In the genomic region with DNA sequence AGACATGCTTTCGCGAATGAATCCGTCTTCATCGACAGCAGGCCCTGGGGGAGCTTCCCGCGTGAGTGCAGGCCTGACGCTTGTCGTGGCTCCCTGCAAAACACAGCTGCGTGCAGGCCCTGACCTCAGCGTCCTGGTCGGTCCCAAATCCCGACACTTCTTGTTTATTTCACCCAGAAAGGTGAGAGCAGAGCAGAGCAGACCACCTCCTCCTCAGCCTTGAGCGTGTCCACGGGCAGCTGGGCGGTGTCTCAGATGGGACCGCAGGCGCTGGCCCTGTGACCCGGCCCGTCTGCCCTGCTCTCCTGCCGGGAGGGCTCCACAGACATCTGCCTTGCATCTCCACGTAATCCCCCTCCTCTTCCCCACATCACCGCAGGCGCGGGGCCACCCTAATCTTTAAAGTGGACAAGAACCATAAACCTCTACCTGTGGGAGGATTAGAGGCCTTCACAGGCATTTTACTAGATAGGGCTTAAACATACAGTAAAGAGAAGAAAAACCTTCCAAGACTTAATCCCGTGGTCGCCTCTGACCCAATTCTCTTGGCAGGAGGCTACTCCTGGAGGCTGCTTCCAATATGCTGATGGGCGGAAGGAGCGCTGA, we compare ENCODE assay signal across 18 cellular contexts. TPM values are rescaled to one million over a fixed set of nuclear protein-coding genes. Genes with fewer than 3 reads are reported as not detected.
DNase-seq lines count a peak whose midpoint lies in the region; ATAC-seq and TF ChIP-seq lines count a peak whose summit lies in the region.
"Had no signal": no experiment of that assay in that cellular context is flagged by ENCODE, and none has a peak within 500 bp of the region (broad histone marks: within the 10 kb centered on the region; RNA-seq: fewer than 3 reads in every experiment).

No MANE protein-coding gene starts in this region.

- no peak overlapping the region for H3K9ac ChIP-seq in OCI-LY1 (ENCODE audit: low read length)
- H3K9ac ChIP-seq: BLaER1 treated with 17β-estradiol and CSF1 and Interleukin-3, amounts not matched to agents 10 nM and 100 nM had no signal

- H3K4me3 ChIP-seq in right atrium auricular region (no peak overlapping the region), OCI-LY1 (ENCODE audit: low read depth, low read length, poor library complexity, severe bottlenecking) (no peak overlapping the region)
- H3K4me3 ChIP-seq: BLaER1 treated with 17β-estradiol and CSF1 and Interleukin-3, amounts not matched to agents 10 nM and 100 nM had no signal

- TF ChIP-seq CTCF in right atrium auricular region (IDR thresholded peaks at IDR 0.05) (no peak), OCI-LY1 (IDR thresholded peaks at IDR 0.05; ENCODE audit: low read length) (no peak)

- ATAC-seq in Right ventricle myocardium inferior = no peak
- no peak for ATAC-seq in memory B cell (ENCODE audit: low read depth)
- no peak for ATAC-seq in activated T-helper 17 cell treated with anti-CD3 and anti-CD28 coated beads, Interleukin-2, amount 50 U/mL, for 72 hours (replicated peaks)
- no peak for ATAC-seq in GM21423 (IDR thresholded peaks at IDR 0.05; ENCODE audit: unreplicated experiment)

- DNase-seq in Right ventricle myocardium inferior (ENCODE audit: missing footprints) (peak; percentile 48), right atrium auricular region (ENCODE audit: low spot score) (no peak), memory B cell (ENCODE audit: low spot score in 2 of 2) (no peak), SIG-M5 (lab: John Stamatoyannopoulos, UW) (no peak)
- DNase-seq: 8988T; AML-193; Calu3; CD4-positive, CD25-positive, alpha-beta regulatory T cell; DMS153; DMS79 treated with DMSO at 0.1 percent for 48 hours; EL; GOT3; H9; IMR-90 had no signal

- H3K27ac ChIP-seq in right atrium auricular region (no peak overlapping the region), OCI-LY1 (ENCODE audit: low read depth, low read length, poor library complexity, severe bottlenecking) (peak overlapping the region; percentile 66)
- H3K27ac ChIP-seq: BLaER1 treated with 17β-estradiol and CSF1 and Interleukin-3, amounts not matched to agents 10 nM and 100 nM had no signal

- no peaks in the 10 kb centered on the region for H3K4me1 ChIP-seq in right atrium auricular region
- peaks cover 46% of the 10 kb centered on the region for H3K4me1 ChIP-seq in OCI-LY1 (ENCODE audit: insufficient read depth, low read length, severe bottlenecking)

- no peaks in the 10 kb centered on the region for H3K27me3 Mint-ChIP-seq in memory B cell
- H3K27me3 Mint-ChIP-seq in activated T-helper 17 cell treated with anti-CD3 and anti-CD28 coated beads, Interleukin-2, amount 50 U/mL, for 72 hours = no peaks in the 10 kb centered on the region
- H3K27me3 Mint-ChIP-seq: CD4-positive, CD25-positive, alpha-beta regulatory T cell had no signal

- H3K27me3 ChIP-seq in right atrium auricular region (no peaks in the 10 kb centered on the region), OCI-LY1 (ENCODE audit: insufficient read depth, low read length) (no peaks in the 10 kb centered on the region)

- H3K4me1 Mint-ChIP-seq in memory B cell = peaks cover 5% of the 10 kb centered on the region
- no peaks in the 10 kb centered on the region for H3K4me1 Mint-ChIP-seq in activated T-helper 17 cell treated with anti-CD3 and anti-CD28 coated beads, Interleukin-2, amount 50 U/mL, for 72 hours
- H3K4me1 Mint-ChIP-seq: CD4-positive, CD25-positive, alpha-beta regulatory T cell had no signal

- no peaks in the 10 kb centered on the region for H3K9me3 Mint-ChIP-seq in memory B cell
- H3K9me3 Mint-ChIP-seq in activated T-helper 17 cell treated with anti-CD3 and anti-CD28 coated beads, Interleukin-2, amount 50 U/mL, for 72 hours = no peaks in the 10 kb centered on the region
- H3K9me3 Mint-ChIP-seq: H9 had no signal

- intact Hi-C loops in Right ventricle myocardium inferior (cut with DNase I) = no loop called here

- no peaks in the 10 kb centered on the region for H3F3A ChIP-seq in OCI-LY1 (ENCODE audit: insufficient read depth, low read length)

- H3K27ac Mint-ChIP-seq in memory B cell = peak overlapping the region; percentile 31
- H3K27ac Mint-ChIP-seq in activated T-helper 17 cell treated with anti-CD3 and anti-CD28 coated beads, Interleukin-2, amount 50 U/mL, for 72 hours = no peak overlapping the region
- H3K27ac Mint-ChIP-seq: CD4-positive, CD25-positive, alpha-beta regulatory T cell had no signal

- no peak overlapping the region; the same call in 1 of the 2 replicates for H3K4me2 ChIP-seq in OCI-LY1 (ENCODE audit: low read length)

- no peaks in the 10 kb centered on the region for H3K9me3 ChIP-seq in right atrium auricular region
- H3K9me3 ChIP-seq in OCI-LY1 (ENCODE audit: low read length) = peaks cover 6% of the 10 kb centered on the region; the same call in 1 of the 2 replicates

- H3K79me2 ChIP-seq in OCI-LY1 (ENCODE audit: insufficient read depth, low read length) = no peaks in the 10 kb centered on the region

- no peak overlapping the region for H3K4me3 Mint-ChIP-seq in memory B cell
- H3K4me3 Mint-ChIP-seq in activated T-helper 17 cell treated with anti-CD3 and anti-CD28 coated beads, Interleukin-2, amount 50 U/mL, for 72 hours = no peak overlapping the region
- H3K4me3 Mint-ChIP-seq: CD4-positive, CD25-positive, alpha-beta regulatory T cell; H9 had no signal

- H3K36me3 Mint-ChIP-seq in memory B cell = peaks cover 26% of the 10 kb centered on the region
- peaks cover 78% of the 10 kb centered on the region for H3K36me3 Mint-ChIP-seq in activated T-helper 17 cell treated with anti-CD3 and anti-CD28 coated beads, Interleukin-2, amount 50 U/mL, for 72 hours (ENCODE audit: low read depth)

- no peaks in the 10 kb centered on the region for H4K20me1 ChIP-seq in OCI-LY1 (ENCODE audit: insufficient read depth, low read length)

- no peaks in the 10 kb centered on the region for H3K9me2 ChIP-seq in OCI-LY1 (ENCODE audit: low read depth, low read length)

- H2AFZ ChIP-seq in OCI-LY1 (ENCODE audit: low read length) = no peak overlapping the region

- H3K36me3 ChIP-seq in right atrium auricular region (peaks cover 56% of the 10 kb centered on the region), OCI-LY1 (ENCODE audit: insufficient read depth, low read length) (peaks cover 96% of the 10 kb centered on the region)

RNA-seq across cellular contexts. Expression of gene LHX3, which starts 7.5 kb away (rescaled TPM):
- not detected for total RNA-seq in Right ventricle myocardium inferior
- total RNA-seq in right atrium auricular region = under 1 TPM in 1 of 2 donors, not detected in 1; 0.16 TPM
- total RNA-seq in activated T-helper 17 cell treated with anti-CD3 and anti-CD28 coated beads, Interleukin-2, amount 50 U/mL, for 72 hours = under 1 TPM in 1 of 2 donors, not detected in 1; 0.16 TPM
- total RNA-seq: Calu3; CD4-positive, CD25-positive, alpha-beta regulatory T cell; H9; IMR-90 had no signal

RNA-seq across cellular contexts. Expression of gene QSOX2, which starts 33.2 kb away (rescaled TPM):
- 8.3 TPM for total RNA-seq in Right ventricle myocardium inferior
- 1 to 10 TPM; 3.2 to 6.3 TPM for total RNA-seq in right atrium auricular region
- 10 to 100 TPM; 25.9 to 28.5 TPM for total RNA-seq in activated T-helper 17 cell treated with anti-CD3 and anti-CD28 coated beads, Interleukin-2, amount 50 U/mL, for 72 hours
